In genomic region chr12:44046732-44047417, GRCh38 we compare ENCODE assay signal across 25 cellular contexts.
"Had no signal": no experiment of that assay in that cellular context is flagged by ENCODE, and none has a peak within 500 bp of the region (broad histone marks: within the 10 kb centered on the region; RNA-seq: fewer than 3 reads in every experiment).

No MANE protein-coding gene starts in this region.

- H3K36me3 ChIP-seq: neural progenitor cell, ovary, thoracic aorta, thyroid gland, upper lobe of left lung, vagina had no signal

- H3K79me2 ChIP-seq: parathyroid adenoma had no signal

- H3K9ac ChIP-seq: neural progenitor cell, parathyroid adenoma had no signal

- H3K9me3 ChIP-seq: ovary, psoas muscle, stomach, thoracic aorta, thyroid gland, upper lobe of left lung, vagina had no signal

- H3K4me2 ChIP-seq: neural progenitor cell had no signal

- FAIRE-seq: urothelium cell line had no signal

- DNase-seq: natural killer cell; occipital lobe; ovary; posterior cingulate gyrus; psoas muscle; right cardiac atrium; stimulated activated CD4-positive, alpha-beta T cell treated with anti-CD3 and anti-CD28 coated beads, Interleukin-15, amount 100 ng/mL, for 24 hours; stimulated activated CD4-positive, alpha-beta T cell treated with anti-CD3 and anti-CD28 coated beads, Interleukin-2, amount 100 ng/mL, for 24 hours; stimulated activated CD4-positive, alpha-beta T cell treated with anti-CD3 and anti-CD28 coated beads, Interleukin-2, amount 100 ng/mL, for 48 hours; stimulated activated CD4-positive, alpha-beta T cell treated with anti-CD3 and anti-CD28 coated beads, Interleukin-4, amount 100 ng/mL, for 24 hours; stimulated activated naive B cell treated with anti-CD40 and anti-IgM and Interleukin-4, amounts not matched to agents 10 μg/mL and 1 μg/mL and 100 μg/mL, for 72 hours; stimulated activated naive CD4-positive, alpha-beta T cell treated with Interleukin-2 at 50 U/mL for 16 hours; stomach; thyroid gland; trophoblast cell; upper lobe of left lung had no signal

- H3K27ac ChIP-seq: neural progenitor cell, ovary, parathyroid adenoma, psoas muscle, skin epidermis, stomach, thoracic aorta, thyroid gland, tibial nerve, upper lobe of left lung, vagina had no signal

- H3K4me3 ChIP-seq: neural progenitor cell, ovary, psoas muscle, skin epidermis, stomach, thoracic aorta, thyroid gland, tibial nerve, upper lobe of left lung, vagina had no signal

- H2AFZ ChIP-seq: neural progenitor cell, parathyroid adenoma had no signal

- ATAC-seq: natural killer cell; psoas muscle; right cardiac atrium; sciatic nerve; stimulated activated effector memory CD8-positive, alpha-beta T cell treated with anti-CD3 and anti-CD28 coated beads, Interleukin-12 subunit alpha, Interleukin-12 subunit beta, amount 100 ng/mL, for 72 hours; stimulated activated naive B cell treated with anti-CD40 and anti-IgM and Interleukin-4, amounts not matched to agents 10 μg/mL and 1 μg/mL and 100 μg/mL, for 72 hours had no signal

- H3K4me1 ChIP-seq: neural progenitor cell, parathyroid adenoma, psoas muscle, stomach, thyroid gland, tibial nerve, upper lobe of left lung, vagina had no signal

- H3K27me3 ChIP-seq: neural progenitor cell, ovary, stomach, thyroid gland, tibial nerve, upper lobe of left lung, vagina had no signal
